23 cellular contexts compared by ENCODE assay signal in the genomic region with DNA sequence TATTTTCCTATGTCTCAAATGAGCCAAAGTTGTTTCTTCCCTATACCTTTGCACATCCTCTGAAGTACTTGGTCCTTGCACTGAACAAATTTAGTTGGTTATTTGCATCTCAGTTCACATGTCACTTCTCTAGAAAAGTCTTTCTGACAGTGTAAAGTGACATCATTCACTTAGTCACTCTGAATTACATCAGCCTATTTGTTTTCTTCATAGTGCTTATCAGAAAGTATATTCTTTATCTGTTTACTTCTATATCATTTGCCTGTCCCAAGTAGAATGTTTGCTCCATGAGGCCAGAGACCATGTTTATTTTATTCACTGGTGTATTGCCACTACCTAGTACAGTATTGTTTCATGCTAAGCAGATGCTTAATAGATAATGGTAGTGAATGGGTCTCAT.
DNase-seq lines count a peak whose midpoint lies in the region; ATAC-seq, FAIRE-seq and TF ChIP-seq lines count a peak whose summit lies in the region.
"Had no signal": no experiment of that assay in that cellular context is flagged by ENCODE, and none has a peak within 500 bp of the region (broad histone marks: within the 10 kb centered on the region; RNA-seq: fewer than 3 reads in every experiment).

No MANE protein-coding gene starts in this region.

- H3K9me1 ChIP-seq in K562 (ENCODE audit: control insufficient read depth, insufficient read depth, low read length) = no peaks in the 10 kb centered on the region

- DNase-seq in K562 (ENCODE audit: extremely low read depth in 1 of 4, low spot score in 3 of 4) = no peak
- DNase-seq in foreskin keratinocyte = no peak
- no peak for DNase-seq in mucosa of descending colon
- no peak for DNase-seq in activated naive CD8-positive, alpha-beta T cell treated with anti-CD3 and anti-CD28 coated beads, Interleukin-2, amount 50 U/mL, for 24 hours
- DNase-seq in NOMO-1 treated with DMSO at 0.1 percent for 48 hours (lab: John Stamatoyannopoulos, UW; ENCODE audit: unreplicated experiment) = no peak
- no peak for DNase-seq in activated gamma-delta T cell treated with Interleukin-2 at 50 U/mL for 16 hours
- DNase-seq: ACHN; C1 segment of cervical spinal cord; CD4-positive, alpha-beta memory T cell; DMS153; DMS79 treated with DMSO at 0.1 percent for 48 hours; EL; GDM1; HFFc6; IMR-90 had no signal

- no peak for TF ChIP-seq EP300 in K562 (IDR thresholded peaks at IDR 0.05; ENCODE audit: low read length)

- H3K9ac ChIP-seq in K562 (ENCODE audit: insufficient read depth in 1 of 2, low read depth in 2 of 2, low read length in 2 of 2) = no peak overlapping the region

- POLR2A ChIA-PET in HEK293 (lab: Yijun Ruan, JAX) (no interaction called here), K562 (lab: Yijun Ruan, JAX) (no interaction called here)

- H3K4me3 Mint-ChIP-seq in activated naive CD8-positive, alpha-beta T cell treated with anti-CD3 and anti-CD28 coated beads, Interleukin-2, amount 50 U/mL, for 24 hours = no peak overlapping the region
- H3K4me3 Mint-ChIP-seq: B cell; CD4-positive, alpha-beta memory T cell; HFFc6 had no signal

- H3K36me3 ChIP-seq in HEK293 (ENCODE audit: control insufficient read depth in 2 of 2, insufficient read depth in 1 of 2, low read length in 2 of 2) (no peaks in the 10 kb centered on the region), K562 (ENCODE audit: control insufficient read depth, insufficient read depth, low read length) (no peaks in the 10 kb centered on the region), mucosa of descending colon (ENCODE audit: low read depth) (no peaks in the 10 kb centered on the region)
- H3K36me3 ChIP-seq: HAP-1 had no signal

- H3K27me3 ChIP-seq in K562 (ENCODE audit: control insufficient read depth in 2 of 2, insufficient read depth in 2 of 2, low read length in 2 of 2) (no peaks in the 10 kb centered on the region), foreskin keratinocyte (no peaks in the 10 kb centered on the region)

- H3K4me2 ChIP-seq in K562 (ENCODE audit: insufficient read depth, low read length) = no peak overlapping the region

- TF ChIP-seq POLR2A in K562 (conservative IDR thresholded peaks at IDR 0.05) = no peak

- H3K9me3 Mint-ChIP-seq in activated naive CD8-positive, alpha-beta T cell treated with anti-CD3 and anti-CD28 coated beads, Interleukin-2, amount 50 U/mL, for 24 hours = peaks cover 5% of the 10 kb centered on the region

- no TSS peak for BruUV-seq in K562 (replicated peaks; lab: Mats Ljungman, UMichigan)

- FAIRE-seq in K562 (lab: Jason Lieb, UNC) = no peak
- FAIRE-seq: D721Med, GM12892, H1 had no signal

- no peak overlapping the region for H3K27ac Mint-ChIP-seq in activated naive CD8-positive, alpha-beta T cell treated with anti-CD3 and anti-CD28 coated beads, Interleukin-2, amount 50 U/mL, for 24 hours
- H3K27ac Mint-ChIP-seq: B cell; CD4-positive, alpha-beta memory T cell; HFFc6 had no signal

- no peak for TF ChIP-seq RAD21 in K562 (CRISPR knock-in tag; conservative IDR thresholded peaks at IDR 0.05 in 1 of 2, IDR thresholded peaks at IDR 0.05 in 1 of 2)

- TF ChIP-seq CTCF in HEK293 (tag by site-specific recombination; IDR thresholded peaks at IDR 0.05) (no peak), K562 (IDR thresholded peaks at IDR 0.05 in 2 of 3, conservative IDR thresholded peaks at IDR 0.05 in 1 of 3; ENCODE audit: insufficient read depth in 2 of 3, low read depth in 1 of 3, low read length in 3 of 3) (no peak), foreskin keratinocyte (conservative IDR thresholded peaks at IDR 0.05) (no peak), mucosa of descending colon (IDR thresholded peaks at IDR 0.05) (no peak)

- H3K4me3 ChIP-seq in HEK293 (ENCODE audit: low read depth, low read length) (no peak overlapping the region), K562 (no peak overlapping the region), mucosa of descending colon (no peak overlapping the region)
- H3K4me3 ChIP-seq: HAP-1 had no signal

- no peak overlapping the region for H3K27ac ChIP-seq in HEK293 (ENCODE audit: extremely low read depth, low read depth, low read length)
- no peak overlapping the region for H3K27ac ChIP-seq in K562 (ENCODE audit: extremely low read depth, low read depth, low read length)
- H3K27ac ChIP-seq in foreskin keratinocyte = no peak overlapping the region
- H3K27ac ChIP-seq: HL-60 had no signal

- H3K4me1 Mint-ChIP-seq in activated naive CD8-positive, alpha-beta T cell treated with anti-CD3 and anti-CD28 coated beads, Interleukin-2, amount 50 U/mL, for 24 hours = no peaks in the 10 kb centered on the region
- H3K4me1 Mint-ChIP-seq: B cell; CD4-positive, alpha-beta memory T cell had no signal

- in situ Hi-C loops in K562 (cut with MboI) = no loop called here

- ATAC-seq in K562 (no peak), foreskin keratinocyte (peak; percentile 19), mucosa of descending colon (peak; percentile 23), GM21423 (IDR thresholded peaks at IDR 0.05; ENCODE audit: unreplicated experiment) (no peak)
- no peak for ATAC-seq in activated naive CD8-positive, alpha-beta T cell treated with anti-CD3 and anti-CD28 coated beads, Interleukin-2, amount 50 U/mL, for 24 hours

- no peaks in the 10 kb centered on the region for H3K79me2 ChIP-seq in K562 (ENCODE audit: control insufficient read depth, insufficient read depth, low read length)

- H3K27me3 Mint-ChIP-seq in activated naive CD8-positive, alpha-beta T cell treated with anti-CD3 and anti-CD28 coated beads, Interleukin-2, amount 50 U/mL, for 24 hours = no peaks in the 10 kb centered on the region
- H3K27me3 Mint-ChIP-seq: B cell; CD4-positive, alpha-beta memory T cell had no signal

- H3K9me3 ChIP-seq in HEK293 (ENCODE audit: control insufficient read depth, insufficient read depth, low read depth, low read length) = no peaks in the 10 kb centered on the region
- no peaks in the 10 kb centered on the region for H3K9me3 ChIP-seq in K562 (replicated peaks; ENCODE audit: control insufficient read depth, insufficient read depth, low read depth, low read length)
- peaks cover 3% of the 10 kb centered on the region for H3K9me3 ChIP-seq in mucosa of descending colon
- H3K9me3 ChIP-seq: HAP-1 had no signal

- intact Hi-C loops in K562 (cut with micrococcal nuclease) (no loop called here), mucosa of descending colon (cut with DNase I, micrococcal nuclease) (no loop called here)

- no peaks in the 10 kb centered on the region for H3K4me1 ChIP-seq in HEK293 (ENCODE audit: control insufficient read depth, insufficient read depth, low read length)
- no peaks in the 10 kb centered on the region for H3K4me1 ChIP-seq in K562 (replicated peaks in 1 of 2; ENCODE audit: control insufficient read depth in 2 of 2, insufficient read depth in 2 of 2, low read length in 2 of 2)
- H3K4me1 ChIP-seq in foreskin keratinocyte = no peaks in the 10 kb centered on the region
- H3K4me1 ChIP-seq in mucosa of descending colon (ENCODE audit: low read depth) = no peaks in the 10 kb centered on the region

- no peaks in the 10 kb centered on the region for H3K36me3 Mint-ChIP-seq in activated naive CD8-positive, alpha-beta T cell treated with anti-CD3 and anti-CD28 coated beads, Interleukin-2, amount 50 U/mL, for 24 hours (ENCODE audit: low read depth)
- H3K36me3 Mint-ChIP-seq: CD4-positive, alpha-beta memory T cell had no signal

- CTCF ChIA-PET in HEK293 (lab: Yijun Ruan, JAX) (no interaction called here), K562 (lab: Yijun Ruan, JAX; ENCODE audit: low intra/inter-chr PET ratio) (no interaction called here)

- no peak overlapping the region for H2AFZ ChIP-seq in K562 (ENCODE audit: low read depth, low read length)

- no peaks in the 10 kb centered on the region for H4K20me1 ChIP-seq in K562 (replicated peaks; ENCODE audit: control insufficient read depth, insufficient read depth, low read length)

TF ChIP-seq in HEK293, 187 proteins besides CTCF, POLR2A, EP300 and RAD21 (continues in another document):
- TF ChIP-seq ZNF629 (tag by site-specific recombination; IDR thresholded peaks at IDR 0.05) (peak; percentile 63), ZNF366 (tag by site-specific recombination; conservative IDR thresholded peaks at IDR 0.05) (peak; percentile 59; the same call in 1 of the 2 replicates), ZNF24 (tag by site-specific recombination; IDR thresholded peaks at IDR 0.05) (no peak)
- TF ChIP-seq, protein P1, sequence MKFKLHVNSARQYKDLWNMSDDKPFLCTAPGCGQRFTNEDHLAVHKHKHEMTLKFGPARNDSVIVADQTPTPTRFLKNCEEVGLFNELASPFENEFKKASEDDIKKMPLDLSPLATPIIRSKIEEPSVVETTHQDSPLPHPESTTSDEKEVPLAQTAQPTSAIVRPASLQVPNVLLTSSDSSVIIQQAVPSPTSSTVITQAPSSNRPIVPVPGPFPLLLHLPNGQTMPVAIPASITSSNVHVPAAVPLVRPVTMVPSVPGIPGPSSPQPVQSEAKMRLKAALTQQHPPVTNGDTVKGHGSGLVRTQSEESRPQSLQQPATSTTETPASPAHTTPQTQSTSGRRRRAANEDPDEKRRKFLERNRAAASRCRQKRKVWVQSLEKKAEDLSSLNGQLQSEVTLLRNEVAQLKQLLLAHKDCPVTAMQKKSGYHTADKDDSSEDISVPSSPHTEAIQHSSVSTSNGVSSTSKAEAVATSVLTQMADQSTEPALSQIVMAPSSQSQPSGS (tag by site-specific recombination; IDR thresholded peaks at IDR 0.05; ENCODE audit: low read depth) = peak; percentile 71

TF ChIP-seq in K562, 482 proteins besides CTCF, POLR2A, EP300 and RAD21 (continues in another document):
- no peak for TF ChIP-seq SMARCA4 (IDR thresholded peaks at IDR 0.05)
- TF ChIP-seq, protein P2, sequence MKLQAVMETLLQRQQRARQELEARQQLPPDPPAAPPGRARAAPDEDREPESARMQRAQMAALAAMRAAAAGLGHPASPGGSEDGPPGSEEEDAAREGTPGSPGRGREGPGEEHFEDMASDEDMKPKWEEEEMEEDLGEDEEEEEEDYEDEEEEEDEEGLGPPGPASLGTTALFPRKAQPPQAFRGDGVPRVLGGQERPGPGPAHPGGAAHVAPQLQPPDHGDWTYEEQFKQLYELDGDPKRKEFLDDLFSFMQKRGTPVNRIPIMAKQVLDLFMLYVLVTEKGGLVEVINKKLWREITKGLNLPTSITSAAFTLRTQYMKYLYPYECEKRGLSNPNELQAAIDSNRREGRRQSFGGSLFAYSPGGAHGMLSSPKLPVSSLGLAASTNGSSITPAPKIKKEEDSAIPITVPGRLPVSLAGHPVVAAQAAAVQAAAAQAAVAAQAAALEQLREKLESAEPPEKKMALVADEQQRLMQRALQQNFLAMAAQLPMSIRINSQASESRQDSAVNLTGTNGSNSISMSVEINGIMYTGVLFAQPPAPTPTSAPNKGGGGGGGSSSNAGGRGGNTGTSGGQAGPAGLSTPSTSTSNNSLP (IDR thresholded peaks at IDR 0.05; ENCODE audit: borderline replicate concordance, low read depth, low read length) = no peak

Comparison
In these comparisons a context has a peak if more than half of its experiments do, and no peak if none do; other contexts are left out.
1. ATAC-seq: peak in foreskin keratinocyte (single experiment) and mucosa of descending colon (single experiment); none in K562 (single experiment), activated naive CD8-positive, alpha-beta T cell treated with anti-CD3 and anti-CD28 coated beads, Interleukin-2, amount 50 U/mL, for 24 hours (single experiment) and GM21423 (single experiment).